Comparison of ENCODE assay signal across 31 cellular contexts in genomic region chr2:236917164-236917563, GRCh38.
"Had no signal": no experiment of that assay in that cellular context is flagged by ENCODE, and none has a peak within 500 bp of the region (broad histone marks: within the 10 kb centered on the region; RNA-seq: fewer than 3 reads in every experiment).

No MANE protein-coding gene starts in this region.

- H3K27me3 Mint-ChIP-seq: activated naive CD4-positive, alpha-beta T cell treated with anti-CD3 and anti-CD28 coated beads, Interleukin-2, amount 50 U/mL, for 24 hours had no signal

- H3K9me3 ChIP-seq: adrenal gland, ascending aorta, breast epithelium, colonic mucosa, gastrocnemius medialis had no signal

- H3K4me1 ChIP-seq: adrenal gland, ascending aorta, breast epithelium, colonic mucosa, foreskin keratinocyte, gastrocnemius medialis had no signal

- ATAC-seq: activated CD4-positive, alpha-beta T cell treated with anti-CD3 and anti-CD28 coated beads for 36 hours; activated CD8-positive, alpha-beta memory T cell treated with anti-CD3 and anti-CD28 coated beads, Interleukin-2, amount 10 ng/mL, durations not matched to agents 7 days and 5 days; activated CD8-positive, alpha-beta T cell treated with anti-CD3 and anti-CD28 coated beads, Interleukin-2, amount 10 ng/mL, durations not matched to agents 7 days and 5 days; activated naive CD8-positive, alpha-beta T cell treated with anti-CD3 and anti-CD28 coated beads, Interleukin-2, amount 50 U/mL, for 24 hours; esophagus mucosa; foreskin keratinocyte; gastrocnemius medialis had no signal

- H3K27ac ChIP-seq: adrenal gland, ascending aorta, breast epithelium, cardiac muscle cell, colonic mucosa, foreskin keratinocyte, gastrocnemius medialis had no signal

- H3K36me3 Mint-ChIP-seq: activated CD4-positive, alpha-beta memory T cell treated with anti-CD3 and anti-CD28 coated beads for 36 hours; activated CD8-positive, alpha-beta memory T cell treated with anti-CD3 and anti-CD28 coated beads, Interleukin-2, amount 10 ng/mL, durations not matched to agents 7 days and 5 days; activated naive CD4-positive, alpha-beta T cell treated with anti-CD3 and anti-CD28 coated beads, Interleukin-2, amount 50 U/mL, for 24 hours; activated naive CD8-positive, alpha-beta T cell treated with anti-CD3 and anti-CD28 coated beads for 36 hours; brain had no signal

- H3K9me3 Mint-ChIP-seq: activated CD4-positive, alpha-beta memory T cell treated with anti-CD3 and anti-CD28 coated beads for 36 hours; activated CD4-positive, alpha-beta T cell treated with anti-CD3 and anti-CD28 coated beads, Interleukin-2, amount 10 ng/mL, durations not matched to agents 24 days and 14 days; activated naive CD4-positive, alpha-beta T cell treated with anti-CD3 and anti-CD28 coated beads for 36 hours; activated naive CD4-positive, alpha-beta T cell treated with anti-CD3 and anti-CD28 coated beads, Interleukin-2, amount 50 U/mL, for 24 hours; activated naive CD8-positive, alpha-beta T cell treated with anti-CD3 and anti-CD28 coated beads for 36 hours; activated naive CD8-positive, alpha-beta T cell treated with anti-CD3 and anti-CD28 coated beads, Interleukin-2, amount 50 U/mL, for 24 hours; activated T-helper 1 cell treated with anti-CD3 and anti-CD28 coated beads, Interleukin-12 subunit alpha, Interleukin-12 subunit beta, Interleukin-2, Interleukin-4 antibody, amounts not matched to agents 30 ng/mL and 10 ng/mL and 1 ng/mL, durations not matched to agents 14 hours and 24 hours and 36 hours; activated T-helper 2 cell treated with anti-CD3 and anti-CD28 coated beads, Interferon-gamma antibody, Interleukin-2, Interleukin-4, amounts not matched to agents 10 μg/mL and 5 μg/mL and 100 μg/mL, durations not matched to agents 14 hours and 24 hours and 36 hours had no signal

- H3K4me1 Mint-ChIP-seq: activated CD4-positive, alpha-beta T cell treated with anti-CD3 and anti-CD28 coated beads for 36 hours; activated CD4-positive, alpha-beta T cell treated with anti-CD3 and anti-CD28 coated beads, Interleukin-2, amount 10 ng/mL, durations not matched to agents 24 days and 14 days; activated CD8-positive, alpha-beta memory T cell treated with anti-CD3 and anti-CD28 coated beads, Interleukin-2, amount 10 ng/mL, durations not matched to agents 7 days and 5 days; activated naive CD4-positive, alpha-beta T cell treated with anti-CD3 and anti-CD28 coated beads, Interleukin-2, amount 50 U/mL, for 24 hours; activated naive CD8-positive, alpha-beta T cell treated with anti-CD3 and anti-CD28 coated beads for 36 hours; activated naive CD8-positive, alpha-beta T cell treated with anti-CD3 and anti-CD28 coated beads, Interleukin-2, amount 50 U/mL, for 24 hours had no signal

- H3K36me3 ChIP-seq: adrenal gland, ascending aorta, breast epithelium, cardiac muscle cell, colonic mucosa, gastrocnemius medialis had no signal

- H3K4me3 Mint-ChIP-seq: activated CD4-positive, alpha-beta memory T cell treated with anti-CD3 and anti-CD28 coated beads for 36 hours; activated CD4-positive, alpha-beta T cell treated with anti-CD3 and anti-CD28 coated beads for 36 hours; activated CD4-positive, alpha-beta T cell treated with anti-CD3 and anti-CD28 coated beads, Interleukin-2, amount 10 ng/mL, durations not matched to agents 24 days and 14 days; activated CD8-positive, alpha-beta memory T cell treated with anti-CD3 and anti-CD28 coated beads, Interleukin-2, amount 10 ng/mL, durations not matched to agents 7 days and 5 days; activated CD8-positive, alpha-beta T cell treated with anti-CD3 and anti-CD28 coated beads, Interleukin-2, amount 10 ng/mL, durations not matched to agents 7 days and 5 days; activated naive CD4-positive, alpha-beta T cell treated with anti-CD3 and anti-CD28 coated beads for 36 hours; activated naive CD4-positive, alpha-beta T cell treated with anti-CD3 and anti-CD28 coated beads, Interleukin-2, amount 50 U/mL, for 24 hours; activated naive CD8-positive, alpha-beta T cell treated with anti-CD3 and anti-CD28 coated beads for 36 hours; activated naive CD8-positive, alpha-beta T cell treated with anti-CD3 and anti-CD28 coated beads, Interleukin-2, amount 50 U/mL, for 24 hours; activated T-helper 1 cell treated with anti-CD3 and anti-CD28 coated beads, Interleukin-12 subunit alpha, Interleukin-12 subunit beta, Interleukin-2, Interleukin-4 antibody, amounts not matched to agents 30 ng/mL and 10 ng/mL and 1 ng/mL, durations not matched to agents 14 hours and 24 hours and 36 hours; brain had no signal

- DNase-seq: activated CD4-positive, alpha-beta memory T cell treated with anti-CD3 and anti-CD28 coated beads for 36 hours; activated CD4-positive, alpha-beta T cell treated with anti-CD3 and anti-CD28 coated beads for 36 hours; activated CD4-positive, alpha-beta T cell treated with anti-CD3 and anti-CD28 coated beads, Interleukin-2, amount 10 ng/mL, durations not matched to agents 24 days and 14 days; activated CD4-positive, CD25-positive, alpha-beta regulatory T cell; activated CD4-positive, CD25-positive, alpha-beta regulatory T cell treated with anti-CD3 and anti-CD28 coated beads, Interleukin-2, amount 50 U/mL, for 72 hours; activated CD8-positive, alpha-beta memory T cell treated with anti-CD3 and anti-CD28 coated beads, Interleukin-2, amount 10 ng/mL, durations not matched to agents 7 days and 5 days; activated CD8-positive, alpha-beta memory T cell treated with anti-CD3 and anti-CD28 coated beads, Interleukin-2, amount 50 U/mL, for 4 hours; activated effector memory CD4-positive, alpha-beta T cell treated with anti-CD3 and anti-CD28 coated beads, Interleukin-2, amount 50 U/mL, for 16 hours; activated naive CD4-positive, alpha-beta T cell treated with anti-CD3 and anti-CD28 coated beads for 36 hours; activated naive CD8-positive, alpha-beta T cell treated with anti-CD3 and anti-CD28 coated beads for 36 hours; activated naive CD8-positive, alpha-beta T cell treated with anti-CD3 and anti-CD28 coated beads, Interleukin-2, amount 50 U/mL, for 24 hours; activated T-cell treated with anti-CD3 and anti-CD28 coated beads, Interleukin-2, amount 50 U/mL, for 1 hour; activated T-cell treated with anti-CD3 and anti-CD28 coated beads, Interleukin-2, amount 50 U/mL, for 48 hours; adrenal gland; amygdala; central memory CD4-positive, alpha-beta T cell; cerebellar nuclear complex; colonic mucosa; effector CD8-positive, alpha-beta T cell; foreskin keratinocyte; gastrocnemius medialis; T-helper 2 cell had no signal

- H3K27me3 ChIP-seq: adrenal gland, ascending aorta, breast epithelium, cardiac muscle cell, colonic mucosa, foreskin keratinocyte had no signal

- H3K4me3 ChIP-seq: adrenal gland, ascending aorta, breast epithelium, cardiac muscle cell, colonic mucosa, gastrocnemius medialis had no signal

- H3K27ac Mint-ChIP-seq: activated CD4-positive, alpha-beta memory T cell treated with anti-CD3 and anti-CD28 coated beads for 36 hours; activated CD4-positive, alpha-beta T cell treated with anti-CD3 and anti-CD28 coated beads for 36 hours; activated CD4-positive, alpha-beta T cell treated with anti-CD3 and anti-CD28 coated beads, Interleukin-2, amount 10 ng/mL, durations not matched to agents 24 days and 14 days; activated CD8-positive, alpha-beta memory T cell treated with anti-CD3 and anti-CD28 coated beads, Interleukin-2, amount 10 ng/mL, durations not matched to agents 7 days and 5 days; activated CD8-positive, alpha-beta T cell treated with anti-CD3 and anti-CD28 coated beads, Interleukin-2, amount 10 ng/mL, durations not matched to agents 7 days and 5 days; activated naive CD4-positive, alpha-beta T cell treated with anti-CD3 and anti-CD28 coated beads for 36 hours; activated naive CD4-positive, alpha-beta T cell treated with anti-CD3 and anti-CD28 coated beads, Interleukin-2, amount 50 U/mL, for 24 hours; activated naive CD8-positive, alpha-beta T cell treated with anti-CD3 and anti-CD28 coated beads for 36 hours; activated naive CD8-positive, alpha-beta T cell treated with anti-CD3 and anti-CD28 coated beads, Interleukin-2, amount 50 U/mL, for 24 hours; activated T-helper 1 cell treated with anti-CD3 and anti-CD28 coated beads, Interleukin-12 subunit alpha, Interleukin-12 subunit beta, Interleukin-2, Interleukin-4 antibody, amounts not matched to agents 30 ng/mL and 10 ng/mL and 1 ng/mL, durations not matched to agents 14 hours and 24 hours and 36 hours; activated T-helper 2 cell treated with anti-CD3 and anti-CD28 coated beads, Interferon-gamma antibody, Interleukin-2, Interleukin-4, amounts not matched to agents 10 μg/mL and 5 μg/mL and 100 μg/mL, durations not matched to agents 14 hours and 24 hours and 36 hours had no signal
